ENCODE assay signal across 24 cellular contexts in the genomic region with DNA sequence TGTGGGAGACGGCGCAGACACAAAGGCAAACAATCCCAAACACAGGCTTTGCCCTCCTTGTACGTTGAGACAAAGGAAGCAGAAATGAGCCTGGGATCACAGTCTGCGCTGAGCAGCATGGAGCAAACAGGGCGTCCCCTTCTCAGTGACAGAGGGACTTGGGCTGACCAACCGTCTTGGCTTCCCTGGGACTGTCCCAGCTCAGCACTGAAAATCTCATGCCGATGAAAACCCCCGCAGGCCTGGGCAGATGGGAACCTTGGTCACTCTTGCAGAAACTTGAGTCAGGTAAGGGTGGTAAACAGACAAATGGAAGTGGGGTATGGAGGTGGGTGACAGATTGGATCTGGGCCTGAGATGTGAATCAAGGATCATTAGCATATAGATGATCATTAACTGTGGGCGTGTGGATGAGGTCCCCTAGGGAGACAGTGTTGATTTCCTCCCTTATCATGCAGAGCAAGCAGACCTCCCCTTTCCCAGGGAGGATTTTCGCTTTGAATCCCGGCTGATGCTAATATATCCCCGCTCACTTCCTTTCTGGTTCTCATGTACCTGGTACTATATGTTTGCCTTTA. TPM values are rescaled to one million over a fixed set of nuclear protein-coding genes. Genes with fewer than 3 reads are reported as not detected.
DNase-seq lines count a peak whose midpoint lies in the region; ATAC-seq and TF ChIP-seq lines count a peak whose summit lies in the region.
"Had no signal": no experiment of that assay in that cellular context is flagged by ENCODE, and none has a peak within 500 bp of the region (broad histone marks: within the 10 kb centered on the region; RNA-seq: fewer than 3 reads in every experiment).

No MANE protein-coding gene starts in this region.

- no peaks in the 10 kb centered on the region for H3K9me3 Mint-ChIP-seq in H9
- no peaks in the 10 kb centered on the region for H3K9me3 Mint-ChIP-seq in endodermal cell
- no peaks in the 10 kb centered on the region for H3K9me3 Mint-ChIP-seq in neural crest cell

- no peak overlapping the region for H4K5ac ChIP-seq in H9 (ENCODE audit: insufficient read length, low read depth, low read length)

- H3K9ac ChIP-seq in H9 (ENCODE audit: extremely low read depth, insufficient read length, low read length) = no peak overlapping the region
- H3K9ac ChIP-seq in endodermal cell (ENCODE audit: extremely low read depth, low read length, poor library complexity, severe bottlenecking) = no peak overlapping the region

- H3K27me3 ChIP-seq in H9 (ENCODE audit: insufficient read depth, low read length) = no peaks in the 10 kb centered on the region
- H3K27me3 ChIP-seq in endodermal cell (ENCODE audit: control insufficient read depth, insufficient read depth, low read length, poor library complexity, severe bottlenecking) = no peaks in the 10 kb centered on the region
- H3K27me3 ChIP-seq: adrenal gland, cardiac muscle cell, gastroesophageal sphincter, stomach, upper lobe of left lung had no signal

- TF ChIP-seq CTCF in H9 (conservative IDR thresholded peaks at IDR 0.05) = no peak
- no peak for TF ChIP-seq CTCF in endodermal cell (conservative IDR thresholded peaks at IDR 0.05)
- no peak for TF ChIP-seq CTCF in neural crest cell (conservative IDR thresholded peaks at IDR 0.05)

- no peak overlapping the region for H3K14ac ChIP-seq in H9 (ENCODE audit: insufficient read depth, low read length)

- no peak overlapping the region for H3K27ac ChIP-seq in H9 (ENCODE audit: insufficient read length, low read depth, low read length)
- H3K27ac ChIP-seq in endodermal cell (ENCODE audit: low read depth, low read length) = peak overlapping the region; percentile 71
- H3K27ac ChIP-seq: adrenal gland, cardiac muscle cell, dorsolateral prefrontal cortex, gastroesophageal sphincter, stomach, upper lobe of left lung had no signal

- H3K9me3 ChIP-seq in H9 (ENCODE audit: control insufficient read depth, low read depth, low read length) = no peaks in the 10 kb centered on the region
- no peaks in the 10 kb centered on the region for H3K9me3 ChIP-seq in endodermal cell (ENCODE audit: control insufficient read depth, low read length)
- H3K9me3 ChIP-seq: adrenal gland, gastroesophageal sphincter, stomach, upper lobe of left lung had no signal

- H2AK5ac ChIP-seq in H9 (ENCODE audit: insufficient read length, low read length) = no peak overlapping the region

- ATAC-seq in HG03432 (IDR thresholded peaks at IDR 0.05; ENCODE audit: unreplicated experiment) = no peak
- ATAC-seq: gastroesophageal sphincter, GM12878, HCT116, HepG2, left colon had no signal

- no peak overlapping the region for H3K4me2 ChIP-seq in H9 (ENCODE audit: insufficient read depth, insufficient read length, low read length)
- H3K4me2 ChIP-seq: smooth muscle cell had no signal

- H3T11ph ChIP-seq in H9 (ENCODE audit: low read length) = no peak overlapping the region

- H3K4ac ChIP-seq in H9 (ENCODE audit: low read depth, low read length) = no peak overlapping the region

- H3K4me1 ChIP-seq in H9 (ENCODE audit: insufficient read depth, low read length) = peaks cover 6% of the 10 kb centered on the region
- H3K4me1 ChIP-seq in endodermal cell (ENCODE audit: control insufficient read depth, insufficient read depth, low read length) = peaks cover 3% of the 10 kb centered on the region
- H3K4me1 ChIP-seq: adrenal gland, upper lobe of left lung had no signal

- H3K4me3 ChIP-seq in endodermal cell (ENCODE audit: low read length) = no peak overlapping the region
- H3K4me3 ChIP-seq: adrenal gland, cardiac muscle cell, dorsolateral prefrontal cortex, gastroesophageal sphincter, GM12878, smooth muscle cell, stomach, upper lobe of left lung had no signal

- H3K27ac Mint-ChIP-seq in H9 (peak overlapping the region; percentile 9 to 92 (median 11); a peak in 5 of 7 replicates), endodermal cell (peak overlapping the region; percentile 19), neural crest cell (ENCODE audit: unreplicated experiment) (peak overlapping the region; percentile 64)
- H3K27ac Mint-ChIP-seq: CD4-positive, alpha-beta memory T cell had no signal

- H2BK12ac ChIP-seq in H9 (ENCODE audit: insufficient read length, low read depth, low read length) = no peak overlapping the region

- H3K23ac ChIP-seq in H9 (ENCODE audit: insufficient read length, low read depth, low read length) = no peak overlapping the region

- H2BK5ac ChIP-seq in H9 (ENCODE audit: insufficient read length, low read length) = no peak overlapping the region

- H3K36me3 Mint-ChIP-seq in H9 (ENCODE audit: insufficient read depth in 1 of 3, low read depth in 3 of 3) (no peaks in the 10 kb centered on the region), endodermal cell (ENCODE audit: low read depth) (no peaks in the 10 kb centered on the region), neural crest cell (ENCODE audit: low read depth) (no peaks in the 10 kb centered on the region)
- H3K36me3 Mint-ChIP-seq: CD4-positive, alpha-beta memory T cell had no signal

- H4K20me1 ChIP-seq in H9 (ENCODE audit: control insufficient read depth, insufficient read depth, insufficient read length) = no peaks in the 10 kb centered on the region

- H3K23me2 ChIP-seq in H9 (ENCODE audit: insufficient read length, low read depth, low read length, poor library complexity, severe bottlenecking) = no peaks in the 10 kb centered on the region

- WGBS in H9 (ENCODE audit: extremely low coverage, insufficient read length, low lambda C conversion rate) = no CpG with 5 or more reads among the region's 12 CpGs
- 39 to 40% methylated on average over 11 to 12 of the region's 12 CpGs for WGBS in endodermal cell (ENCODE audit: insufficient coverage in 1 of 2, insufficient read length in 1 of 2), 2 experiments

- H2BK15ac ChIP-seq in H9 (ENCODE audit: low read depth, low read length) = no peak overlapping the region

- H2AFZ ChIP-seq in H9 (ENCODE audit: low read length) = no peak overlapping the region

- no peak overlapping the region for H2BK120ac ChIP-seq in H9 (ENCODE audit: low read depth, low read length, poor library complexity, severe bottlenecking)

- no peak overlapping the region for H3K18ac ChIP-seq in H9 (ENCODE audit: insufficient read length, low read depth, low read length)

- H3K27me3 Mint-ChIP-seq in H9 (ENCODE audit: low read depth) = peaks cover 52% of the 10 kb centered on the region
- H3K27me3 Mint-ChIP-seq in endodermal cell (ENCODE audit: insufficient read depth) = peaks cover 35% of the 10 kb centered on the region
- no peaks in the 10 kb centered on the region for H3K27me3 Mint-ChIP-seq in neural crest cell (ENCODE audit: low read depth)

- H2BK20ac ChIP-seq in H9 (ENCODE audit: low read depth, low read length, poor library complexity, severe bottlenecking) = no peak overlapping the region

- H3K79me1 ChIP-seq in H9 (ENCODE audit: insufficient read depth, low read depth, low read length, poor library complexity, severe bottlenecking) = no peaks in the 10 kb centered on the region

- peak; percentile 62 for DNase-seq in H9
- peak; percentile 17 for DNase-seq in NCI-H345 treated with DMSO at 0.1 percent for 48 hours (lab: John Stamatoyannopoulos, UW; ENCODE audit: unreplicated experiment)
- DNase-seq in endodermal cell = peak; percentile 87
- no peak for DNase-seq in neural crest cell (ENCODE audit: low read depth, low spot score)
- DNase-seq in activated effector memory CD4-positive, alpha-beta T cell treated with Interleukin-2 at 50 U/mL for 16 hours = no peak
- DNase-seq in stimulated activated CD4-positive, alpha-beta T cell treated with anti-CD3 and anti-CD28 coated beads, Interleukin-4, amount 100 ng/mL, for 24 hours = no peak
- DNase-seq in NK-92 (lab: John Stamatoyannopoulos, UW; ENCODE audit: unreplicated experiment) = no peak
- DNase-seq: activated CD4-positive, alpha-beta T cell treated with anti-CD3 and anti-CD28 coated beads, Interleukin-2, amount 50 U/mL, for 48 hours; activated gamma-delta T cell treated with Interleukin-2 at 50 U/mL for 16 hours; adrenal gland; CD4-positive, alpha-beta memory T cell; dorsolateral prefrontal cortex; left colon; stimulated activated CD4-positive, alpha-beta T cell treated with anti-CD3 and anti-CD28 coated beads, Interleukin-4, amount 100 ng/mL, for 4 hours; stomach; upper lobe of left lung had no signal

- H4K8ac ChIP-seq in H9 (replicated peaks; ENCODE audit: insufficient read length, low read depth, low read length) = no peak overlapping the region

- H4K91ac ChIP-seq in H9 (ENCODE audit: insufficient read length, low read depth, low read length) = no peak overlapping the region

- no peak overlapping the region for H3K56ac ChIP-seq in H9 (ENCODE audit: insufficient read length, low read depth, low read length)

- no peaks in the 10 kb centered on the region for H3K36me3 ChIP-seq in endodermal cell (ENCODE audit: control insufficient read depth, insufficient read depth, low read length)
- H3K36me3 ChIP-seq: adrenal gland, cardiac muscle cell, gastroesophageal sphincter, stomach, upper lobe of left lung had no signal

- H3K4me1 Mint-ChIP-seq in H9 (peaks cover 23 to 34% of the 10 kb centered on the region in 2 experiments), endodermal cell (peaks cover 22% of the 10 kb centered on the region), neural crest cell (peaks cover 19% of the 10 kb centered on the region)
- H3K4me1 Mint-ChIP-seq: CD4-positive, alpha-beta memory T cell had no signal

- peak overlapping the region in 1 of 2 experiments; percentile 13; a peak in 1 of 5 replicates for H3K4me3 Mint-ChIP-seq in H9
- peak overlapping the region; percentile 1 for H3K4me3 Mint-ChIP-seq in endodermal cell
- peak overlapping the region; percentile 2 for H3K4me3 Mint-ChIP-seq in neural crest cell
- H3K4me3 Mint-ChIP-seq: CD4-positive, alpha-beta memory T cell had no signal

- H3K79me2 ChIP-seq in H9 (ENCODE audit: insufficient read depth, low read length) = no peaks in the 10 kb centered on the region

RNA-seq across cellular contexts. Expression of a gene that starts 19.1 kb away (rescaled TPM):
- 88.5 and 93.8 TPM in 2 replicates for total RNA-seq in H9 (2021)
- total RNA-seq in endodermal cell = 10 to 100 TPM; 49.1 to 53.4 TPM
- polyA plus RNA-seq in endodermal cell (2013, experiment 1 of 2) = 77.6 TPM
- polyA plus RNA-seq in endodermal cell (2013, experiment 2 of 2) = 78.9 TPM
- total RNA-seq in neural crest cell = 32.1 and 37.1 TPM in 2 replicates
- total RNA-seq: T-helper 2 cell treated with Interferon-gamma antibody and Interleukin-4, amounts not matched to agents 100 ng/mL and 5 ng/mL, for 36 hours had no signal
- polyA plus RNA-seq: CD4-positive, alpha-beta memory T cell had no signal

Comparison
In these comparisons a context has a peak if more than half of its experiments do, and no peak if none do; other contexts are left out.
1. DNase-seq: peak in H9 (single experiment), NCI-H345 treated with DMSO at 0.1 percent for 48 hours (single experiment) and endodermal cell (single experiment); none in neural crest cell (single experiment), activated effector memory CD4-positive, alpha-beta T cell treated with Interleukin-2 at 50 U/mL for 16 hours (single experiment), stimulated activated CD4-positive, alpha-beta T cell treated with anti-CD3 and anti-CD28 coated beads, Interleukin-4, amount 100 ng/mL, for 24 hours (single experiment) and NK-92 (single experiment).
2. H3K27ac Mint-ChIP-seq: peak in every context shown above with its lines; median percentile 64 in neural crest cell; 19 in endodermal cell; 11 in H9.